In the genomic region with DNA sequence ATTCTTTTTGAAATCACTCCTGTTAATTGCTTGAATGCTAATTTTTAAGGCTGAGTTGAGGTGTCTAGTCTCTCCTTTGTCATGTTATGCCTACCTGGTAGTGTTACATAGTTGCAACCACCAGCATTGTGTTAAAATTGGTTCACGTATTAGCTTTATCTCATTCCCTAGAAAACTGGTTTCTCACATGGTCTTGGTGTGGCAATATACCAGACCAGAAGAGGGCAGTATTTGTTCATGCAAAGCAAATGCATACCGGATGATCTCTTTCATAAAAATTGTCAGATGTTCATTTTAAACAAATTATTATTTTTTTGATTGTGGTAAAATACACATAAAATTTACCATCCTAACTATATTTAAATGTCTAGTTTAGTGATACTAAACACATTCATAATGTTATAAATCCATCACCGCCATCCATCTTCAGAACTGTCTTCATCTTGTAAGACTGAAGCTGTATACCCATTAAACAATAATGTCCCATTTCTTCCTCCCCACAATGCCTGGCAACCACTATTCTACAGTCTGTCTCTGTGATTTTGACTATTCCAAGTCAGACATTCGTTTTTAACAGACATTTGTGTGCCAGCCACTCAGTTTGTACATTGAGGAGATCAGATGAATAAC, we compare ENCODE assay signal across 9 cellular contexts.
DNase-seq lines count a peak whose midpoint lies in the region; TF ChIP-seq lines count a peak whose summit lies in the region.
"Had no signal": no experiment of that assay in that cellular context is flagged by ENCODE, and none has a peak within 500 bp of the region (broad histone marks: within the 10 kb centered on the region; RNA-seq: fewer than 3 reads in every experiment).

No MANE protein-coding gene starts in this region.

- no peaks in the 10 kb centered on the region for H3K4me1 Mint-ChIP-seq in activated CD4-positive, alpha-beta T cell treated with anti-CD3 and anti-CD28 coated beads, Interleukin-2, amount 10 ng/mL, durations not matched to agents 7 days and 5 days
- H3K4me1 Mint-ChIP-seq in activated T-helper 2 cell treated with anti-CD3 and anti-CD28 coated beads, Interferon-gamma antibody, Interleukin-2, Interleukin-4, amounts not matched to agents 10 μg/mL and 5 μg/mL and 100 μg/mL, durations not matched to agents 14 hours and 24 hours and 36 hours (ENCODE audit: low read depth): no peaks in the 10 kb centered on the region

- H3K36me3 Mint-ChIP-seq in activated CD4-positive, alpha-beta T cell treated with anti-CD3 and anti-CD28 coated beads, Interleukin-2, amount 10 ng/mL, durations not matched to agents 7 days and 5 days (ENCODE audit: low read depth): peaks cover 2% of the 10 kb centered on the region
- H3K36me3 Mint-ChIP-seq in activated T-helper 2 cell treated with anti-CD3 and anti-CD28 coated beads, Interferon-gamma antibody, Interleukin-2, Interleukin-4, amounts not matched to agents 10 μg/mL and 5 μg/mL and 100 μg/mL, durations not matched to agents 14 hours and 24 hours and 36 hours (ENCODE audit: low read depth): no peaks in the 10 kb centered on the region

- H3K27ac Mint-ChIP-seq in activated CD4-positive, alpha-beta T cell treated with anti-CD3 and anti-CD28 coated beads, Interleukin-2, amount 10 ng/mL, durations not matched to agents 7 days and 5 days: no peak overlapping the region
- no peak overlapping the region for H3K27ac Mint-ChIP-seq in activated T-helper 2 cell treated with anti-CD3 and anti-CD28 coated beads, Interferon-gamma antibody, Interleukin-2, Interleukin-4, amounts not matched to agents 10 μg/mL and 5 μg/mL and 100 μg/mL, durations not matched to agents 14 hours and 24 hours and 36 hours
- H3K27ac Mint-ChIP-seq: stimulated activated naive CD8-positive, alpha-beta T cell treated with anti-CD3 and anti-CD28 coated beads, Interleukin-15, Interleukin-2, amounts not matched to agents 100 ng/mL and 50 ng/mL, for 24 hours had no signal

- H3K36me3 ChIP-seq in SK-N-MC (ENCODE audit: insufficient read depth, low read length): no peaks in the 10 kb centered on the region

- no peaks in the 10 kb centered on the region for H3K9me3 ChIP-seq in SK-N-MC (ENCODE audit: low read depth, low read length)

- no peaks in the 10 kb centered on the region for H3K9me3 Mint-ChIP-seq in activated CD4-positive, alpha-beta T cell treated with anti-CD3 and anti-CD28 coated beads, Interleukin-2, amount 10 ng/mL, durations not matched to agents 7 days and 5 days
- no peaks in the 10 kb centered on the region for H3K9me3 Mint-ChIP-seq in activated T-helper 2 cell treated with anti-CD3 and anti-CD28 coated beads, Interferon-gamma antibody, Interleukin-2, Interleukin-4, amounts not matched to agents 10 μg/mL and 5 μg/mL and 100 μg/mL, durations not matched to agents 14 hours and 24 hours and 36 hours
- H3K9me3 Mint-ChIP-seq: stimulated activated naive CD8-positive, alpha-beta T cell treated with anti-CD3 and anti-CD28 coated beads, Interleukin-15, Interleukin-2, amounts not matched to agents 100 ng/mL and 50 ng/mL, for 24 hours had no signal

- TF ChIP-seq CTCF in fibroblast of pulmonary artery (IDR thresholded peaks at IDR 0.05; ENCODE audit: low read length, missing control alignments): peak; percentile 85

- H3K27ac ChIP-seq in SK-N-MC: no peak overlapping the region

- H3K4me3 Mint-ChIP-seq in activated CD4-positive, alpha-beta T cell treated with anti-CD3 and anti-CD28 coated beads, Interleukin-2, amount 10 ng/mL, durations not matched to agents 7 days and 5 days: no peak overlapping the region
- H3K4me3 Mint-ChIP-seq in activated T-helper 2 cell treated with anti-CD3 and anti-CD28 coated beads, Interferon-gamma antibody, Interleukin-2, Interleukin-4, amounts not matched to agents 10 μg/mL and 5 μg/mL and 100 μg/mL, durations not matched to agents 14 hours and 24 hours and 36 hours (ENCODE audit: low read depth): no peak overlapping the region
- H3K4me3 Mint-ChIP-seq: stimulated activated naive CD8-positive, alpha-beta T cell treated with anti-CD3 and anti-CD28 coated beads, Interleukin-15, Interleukin-2, amounts not matched to agents 100 ng/mL and 50 ng/mL, for 24 hours had no signal

- no peaks in the 10 kb centered on the region for H3K27me3 Mint-ChIP-seq in activated CD4-positive, alpha-beta T cell treated with anti-CD3 and anti-CD28 coated beads, Interleukin-2, amount 10 ng/mL, durations not matched to agents 7 days and 5 days
- H3K27me3 Mint-ChIP-seq in activated T-helper 2 cell treated with anti-CD3 and anti-CD28 coated beads, Interferon-gamma antibody, Interleukin-2, Interleukin-4, amounts not matched to agents 10 μg/mL and 5 μg/mL and 100 μg/mL, durations not matched to agents 14 hours and 24 hours and 36 hours (ENCODE audit: low read depth): no peaks in the 10 kb centered on the region
- H3K27me3 Mint-ChIP-seq: stimulated activated naive CD8-positive, alpha-beta T cell treated with anti-CD3 and anti-CD28 coated beads, Interleukin-15, Interleukin-2, amounts not matched to agents 100 ng/mL and 50 ng/mL, for 24 hours had no signal

- intact Hi-C loops in activated T-helper 2 cell treated with anti-CD3 and anti-CD28 coated beads, Interferon-gamma antibody, Interleukin-2, Interleukin-4, amounts not matched to agents 10 μg/mL and 5 μg/mL and 100 μg/mL, durations not matched to agents 14 hours and 24 hours and 36 hours (cut with micrococcal nuclease): loop anchor here (1.0 kb wide), 1 partner anchor 148 kb away; no protein-coding TSS in a partner anchor

- peak; percentile 50 for DNase-seq in activated CD4-positive, alpha-beta T cell treated with anti-CD3 and anti-CD28 coated beads, Interleukin-2, amount 10 ng/mL, durations not matched to agents 7 days and 5 days
- DNase-seq in activated CD4-positive, alpha-beta T cell treated with anti-CD3 and anti-CD28 coated beads for 1 hour: no peak
- DNase-seq in M059J (ENCODE audit: low read depth) (peak; percentile 53), SK-N-MC (ENCODE audit: low read depth, low spot score) (peak; percentile 50), fibroblast of pulmonary artery (ENCODE audit: low read depth) (peak; percentile 72), pons (ENCODE audit: low spot score) (peak; percentile 61), 8988T (no peak)
- no peak for DNase-seq in activated T-helper 2 cell treated with anti-CD3 and anti-CD28 coated beads, Interferon-gamma antibody, Interleukin-2, Interleukin-4, amounts not matched to agents 10 μg/mL and 5 μg/mL and 100 μg/mL, durations not matched to agents 14 hours and 24 hours and 36 hours (ENCODE audit: low spot score)

- POLR2A ChIA-PET in activated CD4-positive, alpha-beta T cell treated with anti-CD3 and anti-CD28 coated beads, Interleukin-2, amount 10 ng/mL, durations not matched to agents 7 days and 5 days (lab: Charles Lee): no interaction called here

- CTCF ChIA-PET in activated CD4-positive, alpha-beta T cell treated with anti-CD3 and anti-CD28 coated beads, Interleukin-2, amount 10 ng/mL, durations not matched to agents 7 days and 5 days (lab: Charles Lee): interaction anchor here (0.6 to 2.0 kb wide), 5 partner anchors 11 to 276 kb away, joined by 3 to 7 read pairs (median 3); no protein-coding TSS in a partner anchor

- no peak overlapping the region for H3K9ac ChIP-seq in SK-N-MC (ENCODE audit: insufficient read length)

- H3K4me3 ChIP-seq in SK-N-MC: no peak overlapping the region
- H3K4me3 ChIP-seq in fibroblast of pulmonary artery (replicated peaks; ENCODE audit: low read depth, low read length): no peak overlapping the region

Comparison
In these comparisons a context has a peak if more than half of its experiments do, and no peak if none do; other contexts are left out.
1. DNase-seq: peak in activated CD4-positive, alpha-beta T cell treated with anti-CD3 and anti-CD28 coated beads, Interleukin-2, amount 10 ng/mL, durations not matched to agents 7 days and 5 days (single experiment), M059J (single experiment), SK-N-MC (single experiment), fibroblast of pulmonary artery (single experiment) and pons (single experiment); none in activated CD4-positive, alpha-beta T cell treated with anti-CD3 and anti-CD28 coated beads for 1 hour (single experiment), 8988T (single experiment) and activated T-helper 2 cell treated with anti-CD3 and anti-CD28 coated beads, Interferon-gamma antibody, Interleukin-2, Interleukin-4, amounts not matched to agents 10 μg/mL and 5 μg/mL and 100 μg/mL, durations not matched to agents 14 hours and 24 hours and 36 hours (single experiment).